Comparison of ENCODE assay signal across 8 cellular contexts in the genomic region with DNA sequence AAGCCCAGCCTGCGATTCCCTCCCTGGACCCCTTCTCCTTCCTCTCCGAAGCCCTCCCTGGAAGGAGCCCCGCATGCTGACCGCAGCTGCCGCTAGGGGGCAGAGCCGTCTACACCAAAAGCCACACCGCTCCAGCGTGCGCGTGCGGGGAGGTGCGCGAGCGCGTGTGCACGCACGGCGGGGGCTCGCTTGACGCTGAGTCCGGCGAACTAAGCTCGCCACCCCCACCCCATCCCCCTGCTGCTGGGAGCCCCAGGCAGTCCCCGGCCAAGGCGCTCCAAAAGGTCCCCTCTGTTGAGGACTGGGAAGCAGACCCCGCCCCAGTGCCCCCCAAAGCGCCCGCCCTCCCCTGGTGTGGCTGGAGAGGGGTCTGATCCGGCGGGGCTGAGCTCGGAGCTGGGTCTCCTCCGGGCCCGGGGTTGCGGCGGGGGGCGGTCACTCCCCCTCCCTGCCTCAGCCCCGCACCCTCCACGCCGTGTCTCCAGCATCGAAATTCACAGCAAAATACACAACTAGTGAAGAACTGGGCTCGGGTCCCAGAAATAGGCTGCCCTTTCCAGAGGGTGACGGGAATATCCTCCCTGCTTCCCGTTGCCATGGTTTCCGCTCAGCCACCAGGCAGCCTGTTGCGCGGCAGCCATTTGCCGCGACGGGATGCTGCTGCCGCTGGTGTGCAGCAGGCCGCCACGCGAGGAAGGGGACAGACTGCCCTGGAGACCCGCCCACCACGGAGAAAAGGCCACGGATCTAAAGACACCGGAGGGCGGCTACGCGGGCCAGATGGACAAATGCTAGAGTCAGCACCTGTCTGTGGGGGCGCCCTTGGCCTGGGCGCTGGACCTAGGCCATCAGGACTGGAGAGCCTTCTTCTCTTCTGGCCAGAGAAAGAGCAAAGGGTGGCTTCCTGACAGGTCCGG. TPM values are rescaled to one million over a fixed set of nuclear protein-coding genes. Genes with fewer than 3 reads are reported as not detected.
DNase-seq lines count a peak whose midpoint lies in the region; TF ChIP-seq lines count a peak whose summit lies in the region.

No MANE protein-coding gene starts in this region.

- H3K36me3 ChIP-seq in HEK293 (ENCODE audit: control insufficient read depth in 2 of 2, insufficient read depth in 1 of 2, low read length in 2 of 2) = no peaks in the 10 kb centered on the region
- no peaks in the 10 kb centered on the region for H3K36me3 ChIP-seq in duodenal mucosa (ENCODE audit: control insufficient read depth in 1 of 2, insufficient read depth in 2 of 2, low read length in 2 of 2)

- POLR2A ChIA-PET in HEK293 (lab: Yijun Ruan, JAX) = no interaction called here

- H3K4me3 ChIP-seq in HEK293 (ENCODE audit: low read depth, low read length) (peak overlapping the region; percentile 10), duodenal mucosa (ENCODE audit: low read depth in 1 of 2, low read length in 2 of 2) (peak overlapping the region; percentile 22 to 40)

- H3K9ac ChIP-seq in duodenal mucosa (ENCODE audit: low read depth in 1 of 2, low read length in 2 of 2) = no peak overlapping the region

- CTCF ChIA-PET in HEK293 (lab: Yijun Ruan, JAX) = interaction anchor here (0.5 to 4.0 kb wide), 20 partner anchors 8 to 1021 kb away, joined by 3 to 52 read pairs (median 4); no protein-coding TSS in a partner anchor

- DNase-seq in D341Med (ENCODE audit: low spot score) (peak; percentile 87), NCI-H226 (peak; percentile 53), lung microvascular endothelial cell (ENCODE audit: low read depth in 2 of 2) (peak; percentile 65 to 84), MV-4-11 (lab: John Stamatoyannopoulos, UW) (no peak)
- DNase-seq in activated CD8-positive, alpha-beta memory T cell treated with anti-CD3 and anti-CD28 coated beads for 1 hour (ENCODE audit: extremely low read depth in 1 of 2, low read depth in 1 of 2) = peak; percentile 34 to 64
- DNase-seq in stimulated activated CD4-positive, alpha-beta T cell treated with anti-CD3 and anti-CD28 coated beads, TNF-alpha, amount 100 ng/mL, for 48 hours (ENCODE audit: low read depth in 3 of 3) = peak; percentile 41 to 60 (median 58)

- H3K27me3 ChIP-seq in duodenal mucosa (ENCODE audit: control insufficient read depth in 1 of 2, insufficient read depth in 2 of 2, low read length in 2 of 2) = no peaks in the 10 kb centered on the region

- H3K9me3 ChIP-seq in HEK293 (ENCODE audit: control insufficient read depth, insufficient read depth, low read depth, low read length) = no peaks in the 10 kb centered on the region
- H3K9me3 ChIP-seq in duodenal mucosa (ENCODE audit: control insufficient read depth in 1 of 2, low read length in 2 of 2) = no peaks in the 10 kb centered on the region

- peak; percentile 74 for TF ChIP-seq CTCF in HEK293 (tag by site-specific recombination; IDR thresholded peaks at IDR 0.05)

- H3K27ac ChIP-seq in HEK293 (ENCODE audit: extremely low read depth, low read depth, low read length) (no peak overlapping the region), duodenal mucosa (ENCODE audit: low read depth, low read length) (no peak overlapping the region)

- H3K4me1 ChIP-seq in HEK293 (ENCODE audit: control insufficient read depth, insufficient read depth, low read length) = no peaks in the 10 kb centered on the region
- no peaks in the 10 kb centered on the region for H3K4me1 ChIP-seq in duodenal mucosa (ENCODE audit: control insufficient read depth in 1 of 2, insufficient read depth in 2 of 2, low read length in 2 of 2)

TF ChIP-seq in HEK293, 187 proteins besides CTCF, POLR2A, EP300 and RAD21 (continues in another document):
- TF ChIP-seq ZNF530 (tag by site-specific recombination; IDR thresholded peaks at IDR 0.05; ENCODE audit: low read depth) (no peak), ZIC2 (tag by site-specific recombination; IDR thresholded peaks at IDR 0.05) (peak; percentile 65), ZBTB1 (tag by site-specific recombination; IDR thresholded peaks at IDR 0.05) (peak; percentile 78; the same call in 1 of the 2 replicates), ZNF16 (tag by site-specific recombination; IDR thresholded peaks at IDR 0.05; ENCODE audit: low read depth) (no peak), ZNF157 (tag by site-specific recombination; IDR thresholded peaks at IDR 0.05) (no peak), ZNF600 (tag by site-specific recombination; IDR thresholded peaks at IDR 0.05) (no peak), SP7 (tag by site-specific recombination; IDR thresholded peaks at IDR 0.05) (no peak), ZNF777 (tag by site-specific recombination; IDR thresholded peaks at IDR 0.05; ENCODE audit: borderline replicate concordance) (no peak)
- TF ChIP-seq, protein P1, sequence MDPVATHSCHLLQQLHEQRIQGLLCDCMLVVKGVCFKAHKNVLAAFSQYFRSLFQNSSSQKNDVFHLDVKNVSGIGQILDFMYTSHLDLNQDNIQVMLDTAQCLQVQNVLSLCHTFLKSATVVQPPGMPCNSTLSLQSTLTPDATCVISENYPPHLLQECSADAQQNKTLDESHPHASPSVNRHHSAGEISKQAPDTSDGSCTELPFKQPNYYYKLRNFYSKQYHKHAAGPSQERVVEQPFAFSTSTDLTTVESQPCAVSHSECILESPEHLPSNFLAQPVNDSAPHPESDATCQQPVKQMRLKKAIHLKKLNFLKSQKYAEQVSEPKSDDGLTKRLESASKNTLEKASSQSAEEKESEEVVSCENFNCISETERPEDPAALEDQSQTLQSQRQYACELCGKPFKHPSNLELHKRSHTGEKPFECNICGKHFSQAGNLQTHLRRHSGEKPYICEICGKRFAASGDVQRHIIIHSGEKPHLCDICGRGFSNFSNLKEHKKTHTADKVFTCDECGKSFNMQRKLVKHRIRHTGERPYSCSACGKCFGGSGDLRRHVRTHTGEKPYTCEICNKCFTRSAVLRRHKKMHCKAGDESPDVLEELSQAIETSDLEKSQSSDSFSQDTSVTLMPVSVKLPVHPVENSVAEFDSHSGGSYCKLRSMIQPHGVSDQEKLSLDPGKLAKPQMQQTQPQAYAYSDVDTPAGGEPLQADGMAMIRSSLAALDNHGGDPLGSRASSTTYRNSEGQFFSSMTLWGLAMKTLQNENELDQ (tag by site-specific recombination; IDR thresholded peaks at IDR 0.05; ENCODE audit: low read depth) = no peak
- TF ChIP-seq, protein P2, sequence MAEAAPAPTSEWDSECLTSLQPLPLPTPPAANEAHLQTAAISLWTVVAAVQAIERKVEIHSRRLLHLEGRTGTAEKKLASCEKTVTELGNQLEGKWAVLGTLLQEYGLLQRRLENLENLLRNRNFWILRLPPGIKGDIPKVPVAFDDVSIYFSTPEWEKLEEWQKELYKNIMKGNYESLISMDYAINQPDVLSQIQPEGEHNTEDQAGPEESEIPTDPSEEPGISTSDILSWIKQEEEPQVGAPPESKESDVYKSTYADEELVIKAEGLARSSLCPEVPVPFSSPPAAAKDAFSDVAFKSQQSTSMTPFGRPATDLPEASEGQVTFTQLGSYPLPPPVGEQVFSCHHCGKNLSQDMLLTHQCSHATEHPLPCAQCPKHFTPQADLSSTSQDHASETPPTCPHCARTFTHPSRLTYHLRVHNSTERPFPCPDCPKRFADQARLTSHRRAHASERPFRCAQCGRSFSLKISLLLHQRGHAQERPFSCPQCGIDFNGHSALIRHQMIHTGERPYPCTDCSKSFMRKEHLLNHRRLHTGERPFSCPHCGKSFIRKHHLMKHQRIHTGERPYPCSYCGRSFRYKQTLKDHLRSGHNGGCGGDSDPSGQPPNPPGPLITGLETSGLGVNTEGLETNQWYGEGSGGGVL (tag by site-specific recombination; IDR thresholded peaks at IDR 0.05) = no peak
- TF ChIP-seq, protein P3, sequence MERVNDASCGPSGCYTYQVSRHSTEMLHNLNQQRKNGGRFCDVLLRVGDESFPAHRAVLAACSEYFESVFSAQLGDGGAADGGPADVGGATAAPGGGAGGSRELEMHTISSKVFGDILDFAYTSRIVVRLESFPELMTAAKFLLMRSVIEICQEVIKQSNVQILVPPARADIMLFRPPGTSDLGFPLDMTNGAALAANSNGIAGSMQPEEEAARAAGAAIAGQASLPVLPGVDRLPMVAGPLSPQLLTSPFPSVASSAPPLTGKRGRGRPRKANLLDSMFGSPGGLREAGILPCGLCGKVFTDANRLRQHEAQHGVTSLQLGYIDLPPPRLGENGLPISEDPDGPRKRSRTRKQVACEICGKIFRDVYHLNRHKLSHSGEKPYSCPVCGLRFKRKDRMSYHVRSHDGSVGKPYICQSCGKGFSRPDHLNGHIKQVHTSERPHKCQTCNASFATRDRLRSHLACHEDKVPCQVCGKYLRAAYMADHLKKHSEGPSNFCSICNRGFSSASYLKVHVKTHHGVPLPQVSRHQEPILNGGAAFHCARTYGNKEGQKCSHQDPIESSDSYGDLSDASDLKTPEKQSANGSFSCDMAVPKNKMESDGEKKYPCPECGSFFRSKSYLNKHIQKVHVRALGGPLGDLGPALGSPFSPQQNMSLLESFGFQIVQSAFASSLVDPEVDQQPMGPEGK (tag by site-specific recombination; IDR thresholded peaks at IDR 0.05) = peak; percentile 57; the same call in 1 of the 2 replicates

RNA-seq across cellular contexts. Expression of a gene that starts 11.2 kb away (rescaled TPM):
- 31.9 and 33.1 TPM in 2 replicates for total RNA-seq in lung microvascular endothelial cell

RNA-seq across cellular contexts. Expression of a gene that starts 36.8 kb away (rescaled TPM):
- under 0.01 TPM in 2 replicates for total RNA-seq in lung microvascular endothelial cell
